Comparison of ENCODE assay signal across 26 cellular contexts in genomic region chr18:79552696-79553095, GRCh38.
DNase-seq lines count a peak whose midpoint lies in the region; ATAC-seq and TF ChIP-seq lines count a peak whose summit lies in the region.
"Had no signal": no experiment of that assay in that cellular context is flagged by ENCODE, and none has a peak within 500 bp of the region (broad histone marks: within the 10 kb centered on the region; RNA-seq: fewer than 3 reads in every experiment).

No MANE protein-coding gene starts in this region.

- H4K20me1 ChIP-seq in BLaER1: 0 out of 2 replicates have a peak, but pooled peaks cover 9% of the 10 kb centered on the region

- H3K36me3 Mint-ChIP-seq in T-helper 2 cell treated with Interferon-gamma antibody and Interleukin-4, amounts not matched to agents 5 μg/mL and 100 μg/mL, for 36 hours (ENCODE audit: low read depth): no peaks in the 10 kb centered on the region
- H3K36me3 Mint-ChIP-seq: activated naive CD4-positive, alpha-beta T cell treated with anti-CD3 and anti-CD28 coated beads, Interleukin-2, amount 50 U/mL, for 24 hours; stimulated activated effector memory CD8-positive, alpha-beta T cell treated with anti-CD3 and anti-CD28 coated beads, Interleukin-12 subunit alpha, Interleukin-12 subunit beta, amount 100 ng/mL, for 72 hours had no signal

- H4K8ac ChIP-seq in neuronal stem cell (ENCODE audit: low read depth, low read length): no peak overlapping the region

- H2AK5ac ChIP-seq in neuronal stem cell (ENCODE audit: low read depth, low read length): peak overlapping the region; percentile 83

- no peak for TF ChIP-seq CTCF in RWPE2 (IDR thresholded peaks at IDR 0.05; ENCODE audit: poor library complexity, severe bottlenecking)

- H3K14ac ChIP-seq in neuronal stem cell (ENCODE audit: low read length): no peak overlapping the region

- H3K4me2 ChIP-seq in BLaER1: peak overlapping the region; percentile 70
- H3K4me2 ChIP-seq in neuronal stem cell (ENCODE audit: insufficient read depth, low read length, poor library complexity, severe bottlenecking): no peak overlapping the region

- no peaks in the 10 kb centered on the region for H3K27me3 Mint-ChIP-seq in T-helper 2 cell treated with Interferon-gamma antibody and Interleukin-4, amounts not matched to agents 5 μg/mL and 100 μg/mL, for 36 hours (ENCODE audit: low read depth)
- H3K27me3 Mint-ChIP-seq: activated naive CD4-positive, alpha-beta T cell treated with anti-CD3 and anti-CD28 coated beads, Interleukin-2, amount 50 U/mL, for 24 hours; activated T-helper 17 cell treated with anti-CD3 and anti-CD28 coated beads, Interleukin-2, amount 50 U/mL, for 72 hours had no signal

- H3K4me3 ChIP-seq in BLaER1 (no peak overlapping the region), RWPE2 (ENCODE audit: severe bottlenecking) (no peak overlapping the region), neuronal stem cell (ENCODE audit: low read length in 2 of 2) (no peak overlapping the region)
- H3K4me3 ChIP-seq: psoas muscle, upper lobe of left lung had no signal

- no peaks in the 10 kb centered on the region for H3K9me3 Mint-ChIP-seq in T-helper 2 cell treated with Interferon-gamma antibody and Interleukin-4, amounts not matched to agents 5 μg/mL and 100 μg/mL, for 36 hours
- H3K9me3 Mint-ChIP-seq: activated naive CD4-positive, alpha-beta T cell treated with anti-CD3 and anti-CD28 coated beads, Interleukin-2, amount 50 U/mL, for 24 hours; activated T-helper 17 cell treated with anti-CD3 and anti-CD28 coated beads, Interleukin-2, amount 50 U/mL, for 72 hours; stimulated activated effector memory CD8-positive, alpha-beta T cell treated with anti-CD3 and anti-CD28 coated beads, Interleukin-12 subunit alpha, Interleukin-12 subunit beta, amount 100 ng/mL, for 72 hours had no signal

- H2BK120ac ChIP-seq in neuronal stem cell (ENCODE audit: low read depth, low read length): peak overlapping the region; percentile 16

- no peaks in the 10 kb centered on the region for H3K79me1 ChIP-seq in neuronal stem cell (ENCODE audit: low read depth, low read length)

- no peaks in the 10 kb centered on the region for H3K4me1 Mint-ChIP-seq in T-helper 2 cell treated with Interferon-gamma antibody and Interleukin-4, amounts not matched to agents 5 μg/mL and 100 μg/mL, for 36 hours (ENCODE audit: low read depth)
- H3K4me1 Mint-ChIP-seq: activated naive CD4-positive, alpha-beta T cell treated with anti-CD3 and anti-CD28 coated beads, Interleukin-2, amount 50 U/mL, for 24 hours; activated T-helper 17 cell treated with anti-CD3 and anti-CD28 coated beads, Interleukin-2, amount 50 U/mL, for 72 hours; stimulated activated effector memory CD8-positive, alpha-beta T cell treated with anti-CD3 and anti-CD28 coated beads, Interleukin-12 subunit alpha, Interleukin-12 subunit beta, amount 100 ng/mL, for 72 hours had no signal

- peaks cover 42% of the 10 kb centered on the region for H3K4me1 ChIP-seq in BLaER1
- no peaks in the 10 kb centered on the region for H3K4me1 ChIP-seq in RWPE2 (ENCODE audit: insufficient read depth, poor library complexity, severe bottlenecking)
- no peaks in the 10 kb centered on the region for H3K4me1 ChIP-seq in neuronal stem cell (ENCODE audit: control insufficient read depth in 2 of 2, insufficient read depth in 1 of 2, low read depth in 1 of 2, low read length in 2 of 2)
- H3K4me1 ChIP-seq: psoas muscle, upper lobe of left lung had no signal

- H3K23ac ChIP-seq in neuronal stem cell (ENCODE audit: low read depth, low read length, poor library complexity): no peak overlapping the region

- no peak overlapping the region for H3K4me3 Mint-ChIP-seq in T-helper 2 cell treated with Interferon-gamma antibody and Interleukin-4, amounts not matched to agents 5 μg/mL and 100 μg/mL, for 36 hours
- H3K4me3 Mint-ChIP-seq: activated naive CD4-positive, alpha-beta T cell treated with anti-CD3 and anti-CD28 coated beads, Interleukin-2, amount 50 U/mL, for 24 hours; activated T-helper 17 cell treated with anti-CD3 and anti-CD28 coated beads, Interleukin-2, amount 50 U/mL, for 72 hours; stimulated activated effector memory CD8-positive, alpha-beta T cell treated with anti-CD3 and anti-CD28 coated beads, Interleukin-12 subunit alpha, Interleukin-12 subunit beta, amount 100 ng/mL, for 72 hours had no signal

- no peak overlapping the region for H3K27ac ChIP-seq in BLaER1
- H3K27ac ChIP-seq in RWPE2 (ENCODE audit: poor library complexity, severe bottlenecking): no peak overlapping the region
- no peak overlapping the region for H3K27ac ChIP-seq in neuronal stem cell (replicated peaks; ENCODE audit: low read length)
- H3K27ac ChIP-seq: psoas muscle, upper lobe of left lung, VCaP had no signal

- H2BK5ac ChIP-seq in neuronal stem cell (ENCODE audit: low read length): peak overlapping the region; percentile 35

- H4K91ac ChIP-seq in neuronal stem cell (ENCODE audit: low read depth, low read length, poor library complexity): no peak overlapping the region

- no peak overlapping the region for H3K4ac ChIP-seq in neuronal stem cell (ENCODE audit: low read length)

- DNase-seq in DMS79 (lab: John Stamatoyannopoulos, UW) (peak; percentile 56), RWPE2 (ENCODE audit: low spot score) (peak; percentile 40), neuronal stem cell (ENCODE audit: low spot score) (no peak), germinal center (ENCODE audit: low spot score) (no peak), hypothalamus (lab: John Stamatoyannopoulos, UW) (no peak)
- DNase-seq in T-helper 2 cell treated with Interferon-gamma antibody and Interleukin-4, amounts not matched to agents 5 μg/mL and 100 μg/mL, for 36 hours (ENCODE audit: low spot score): no peak
- DNase-seq: activated CD4-positive, alpha-beta T cell treated with anti-CD3 and anti-CD28 coated beads for 4 hours; amygdala; DMS153; GDM1; Karpas-422; left ventricle myocardium superior; NCI-H1436 treated with DMSO at 0.1 percent for 48 hours; NCI-H2171; NCI-H510A; SHP77; T1000 had no signal

- no peak overlapping the region for H3K27ac Mint-ChIP-seq in T-helper 2 cell treated with Interferon-gamma antibody and Interleukin-4, amounts not matched to agents 5 μg/mL and 100 μg/mL, for 36 hours
- H3K27ac Mint-ChIP-seq: activated naive CD4-positive, alpha-beta T cell treated with anti-CD3 and anti-CD28 coated beads, Interleukin-2, amount 50 U/mL, for 24 hours; activated T-helper 17 cell treated with anti-CD3 and anti-CD28 coated beads, Interleukin-2, amount 50 U/mL, for 72 hours; stimulated activated effector memory CD8-positive, alpha-beta T cell treated with anti-CD3 and anti-CD28 coated beads, Interleukin-12 subunit alpha, Interleukin-12 subunit beta, amount 100 ng/mL, for 72 hours had no signal

- H3K9me3 ChIP-seq in BLaER1 (peaks cover 8% of the 10 kb centered on the region; the same call in 1 of the 2 replicates), RWPE2 (ENCODE audit: severe bottlenecking) (no peaks in the 10 kb centered on the region), neuronal stem cell (replicated peaks in 1 of 2; ENCODE audit: control insufficient read depth in 2 of 2, insufficient read depth in 1 of 2, low read depth in 1 of 2, low read length in 2 of 2) (peaks cover 0 to 4% of the 10 kb centered on the region in 2 donors)
- H3K9me3 ChIP-seq: psoas muscle, upper lobe of left lung had no signal

- H2BK15ac ChIP-seq in neuronal stem cell (ENCODE audit: low read length): peak overlapping the region; percentile 15

- H3K18ac ChIP-seq in neuronal stem cell (ENCODE audit: low read length): peak overlapping the region; percentile 83

- no peak overlapping the region for H2AFZ ChIP-seq in neuronal stem cell (ENCODE audit: low read length)

- ATAC-seq in RWPE2 (ENCODE audit: low read depth): no peak
- no peak for ATAC-seq in GM18909 (IDR thresholded peaks at IDR 0.05; ENCODE audit: poor library complexity, unreplicated experiment)
- ATAC-seq: activated T-helper 17 cell treated with anti-CD3 and anti-CD28 coated beads, Interleukin-2, amount 50 U/mL, for 72 hours; HepG2; left ventricle myocardium superior; psoas muscle; stimulated activated effector memory CD8-positive, alpha-beta T cell treated with anti-CD3 and anti-CD28 coated beads, Interleukin-12 subunit alpha, Interleukin-12 subunit beta, amount 100 ng/mL, for 72 hours had no signal

- no CpG with 5 or more reads among the region's 25 CpGs for whole genome bisulfite sequencing in neuronal stem cell (ENCODE audit: extremely low coverage in 2 of 2, insufficient read length in 2 of 2, insufficient replicate concordance in 1 of 2), 2 donors

- no peaks in the 10 kb centered on the region for H3K36me3 ChIP-seq in BLaER1
- no peaks in the 10 kb centered on the region for H3K36me3 ChIP-seq in RWPE2 (ENCODE audit: low read depth)
- H3K36me3 ChIP-seq in neuronal stem cell (replicated peaks in 1 of 2; ENCODE audit: control insufficient read depth in 2 of 2, insufficient read depth in 2 of 2, low read length in 2 of 2): no peaks in the 10 kb centered on the region
- H3K36me3 ChIP-seq: upper lobe of left lung had no signal

- no peak overlapping the region for H3K9ac ChIP-seq in BLaER1
- no peak overlapping the region for H3K9ac ChIP-seq in neuronal stem cell (ENCODE audit: low read depth, low read length, poor library complexity)

- H3K27me3 ChIP-seq in BLaER1 (peaks cover 50% of the 10 kb centered on the region), RWPE2 (ENCODE audit: insufficient read depth, poor library complexity, severe bottlenecking) (peaks cover 1% of the 10 kb centered on the region), neuronal stem cell (ENCODE audit: control insufficient read depth in 3 of 3, insufficient read depth in 3 of 3, low read depth in 1 of 3, low read length in 3 of 3) (no peaks in the 10 kb centered on the region)
- H3K27me3 ChIP-seq: upper lobe of left lung had no signal

- H2BK12ac ChIP-seq in neuronal stem cell (ENCODE audit: low read length): no peak overlapping the region

Comparison
In these comparisons a context has a peak if more than half of its experiments do, and no peak if none do; other contexts are left out.
1. DNase-seq: peak in DMS79 (single experiment) and RWPE2 (single experiment); none in neuronal stem cell (single experiment), germinal center (single experiment), T-helper 2 cell treated with Interferon-gamma antibody and Interleukin-4, amounts not matched to agents 5 μg/mL and 100 μg/mL, for 36 hours (single experiment) and hypothalamus (0 of 51).